In genomic region chr16:30417447-30418349, GRCh38 we compare ENCODE assay signal across 8 cellular contexts. TPM values are rescaled to one million over a fixed set of nuclear protein-coding genes. Genes with fewer than 3 reads are reported as not detected.
A peak's percentile ranks its signal among the peaks of the same experiment; 100 is the strongest.
DNase-seq lines count a peak whose midpoint lies in the region; ATAC-seq and TF ChIP-seq lines count a peak whose summit lies in the region.

No MANE protein-coding gene starts in this region.

- BruUV-seq in PC-3 (replicated peaks; lab: Mats Ljungman, UMichigan): no TSS peak

- peak; percentile 97 for DNase-seq in CD1c-positive myeloid dendritic cell (ENCODE audit: extremely low spot score)
- DNase-seq in PC-3: peak; percentile 94
- DNase-seq in fibroblast of peridontal ligament (ENCODE audit: extremely low read depth): peak; percentile 78
- peak; percentile 85 for DNase-seq in natural killer cell
- DNase-seq in stimulated activated naive CD4-positive, alpha-beta T cell (lab: John Stamatoyannopoulos, UW): peak; percentile 79 to 91 (median 84)

- H3K9me2 ChIP-seq in PC-3 (replicated peaks; ENCODE audit: low read length): no peaks in the 10 kb centered on the region

- H4K20me1 ChIP-seq in PC-3 (ENCODE audit: low read length): no peaks in the 10 kb centered on the region

- peak overlapping the region; percentile 63 for H3K4me3 Mint-ChIP-seq in activated T-helper 17 cell treated with anti-CD3 and anti-CD28 coated beads, Interleukin-2, amount 50 U/mL, for 72 hours
- peak overlapping the region; percentile 67 for H3K4me3 Mint-ChIP-seq in natural killer cell

- H3F3A ChIP-seq in PC-3 (ENCODE audit: low read length, unreplicated experiment): no peaks in the 10 kb centered on the region

- H3K4me1 Mint-ChIP-seq in activated T-helper 17 cell treated with anti-CD3 and anti-CD28 coated beads, Interleukin-2, amount 50 U/mL, for 72 hours: peaks cover 20% of the 10 kb centered on the region
- H3K4me1 Mint-ChIP-seq in natural killer cell: peaks cover 11 to 14% of the 10 kb centered on the region in 2 donors

- no peaks in the 10 kb centered on the region for H3K27me3 ChIP-seq in PC-3 (ENCODE audit: low read length)

- no peaks in the 10 kb centered on the region for H3K9me3 Mint-ChIP-seq in activated T-helper 17 cell treated with anti-CD3 and anti-CD28 coated beads, Interleukin-2, amount 50 U/mL, for 72 hours
- H3K9me3 Mint-ChIP-seq in natural killer cell: no peaks in the 10 kb centered on the region

- POLR2A ChIA-PET in PC-3 (lab: Charles Lee; ENCODE audit: unreplicated experiment): interaction anchor here (0.5 to 0.9 kb wide), 4 partner anchors 13 to 193 kb away, joined by 3 to 18 read pairs (median 6); partner anchors contain the start of genes TBC1D10B, ZNF689 and ZNF764

- no peaks in the 10 kb centered on the region for H3K27me3 Mint-ChIP-seq in activated T-helper 17 cell treated with anti-CD3 and anti-CD28 coated beads, Interleukin-2, amount 50 U/mL, for 72 hours
- H3K27me3 Mint-ChIP-seq in natural killer cell (ENCODE audit: low read depth in 2 of 2): no peaks in the 10 kb centered on the region

- CTCF ChIA-PET in PC-3 (lab: Charles Lee): interaction anchor here (0.5 to 1.0 kb wide), 5 partner anchors 8 to 119 kb away, joined by 3 to 8 read pairs (median 4); partner anchors contain the start of gene DCTPP1

- H3K9ac ChIP-seq in PC-3 (ENCODE audit: low read length): peak overlapping the region; percentile 10; the same call in 1 of the 2 replicates

- H2AFZ ChIP-seq in PC-3 (ENCODE audit: low read length): peak overlapping the region; percentile 69; the same call in 1 of the 2 replicates

- H3K36me3 Mint-ChIP-seq in activated T-helper 17 cell treated with anti-CD3 and anti-CD28 coated beads, Interleukin-2, amount 50 U/mL, for 72 hours (ENCODE audit: low read depth): peaks cover 75% of the 10 kb centered on the region
- no peaks in the 10 kb centered on the region for H3K36me3 Mint-ChIP-seq in natural killer cell

- H3K4me3 ChIP-seq in PC-3 (ENCODE audit: low read length): peak overlapping the region; percentile 68

- peak; percentile 86 for ATAC-seq in GM19372 (IDR thresholded peaks at IDR 0.05; ENCODE audit: low read depth, unreplicated experiment)
- peak; percentile 61 for ATAC-seq in HG03558 (IDR thresholded peaks at IDR 0.05; ENCODE audit: extremely low read depth, unreplicated experiment)
- ATAC-seq in PC-3: peak; percentile 94
- ATAC-seq in activated T-helper 17 cell treated with anti-CD3 and anti-CD28 coated beads, Interleukin-2, amount 50 U/mL, for 72 hours (replicated peaks): peak; percentile 93
- ATAC-seq in natural killer cell: peak; percentile 86 to 97 (median 88)

- no peak overlapping the region for H3K27ac Mint-ChIP-seq in activated T-helper 17 cell treated with anti-CD3 and anti-CD28 coated beads, Interleukin-2, amount 50 U/mL, for 72 hours
- peak overlapping the region; percentile 51 to 81 for H3K27ac Mint-ChIP-seq in natural killer cell

- H3K27ac ChIP-seq in PC-3 (ENCODE audit: low read length): no peak overlapping the region

- no peaks in the 10 kb centered on the region for H3K9me3 ChIP-seq in PC-3 (ENCODE audit: low read length)

- H3K36me3 ChIP-seq in PC-3 (ENCODE audit: low read depth, low read length): no peaks in the 10 kb centered on the region; the same call in 1 of the 2 replicates

- TF ChIP-seq CTCF in PC-3 (conservative IDR thresholded peaks at IDR 0.05; ENCODE audit: low read depth, low read length) (peak; percentile 33; the same call in 1 of the 2 replicates), natural killer cell (IDR thresholded peaks at IDR 0.05) (no peak)

- intact Hi-C loops in PC-3 (cut with micrococcal nuclease): no loop called here
- intact Hi-C loops in natural killer cell (cut with micrococcal nuclease): loop anchor here (2.0 to 5.0 kb wide), 2 partner anchors 45 to 67 kb away; partner anchors contain the start of genes MYL11 and TBC1D10B

- H3K79me2 ChIP-seq in PC-3 (ENCODE audit: low read length): no peaks in the 10 kb centered on the region

- H3K4me2 ChIP-seq in PC-3 (ENCODE audit: low read length): peak overlapping the region; percentile 84

- H3K4me1 ChIP-seq in PC-3 (ENCODE audit: insufficient read depth, low read length): peaks cover 6% of the 10 kb centered on the region; the same call in 1 of the 2 replicates

RNA-seq across cellular contexts. Expression of gene ZNF771, which starts 10.3 kb away (rescaled TPM):
- total RNA-seq in PC-3 (2014; rRNA removed) (3.6 and 4.3 TPM in 2 replicates), natural killer cell (1 to 10 TPM in 2 of 3 donors, under 1 TPM in 1; 0.70 to 1.4 (median 1.4) TPM)
- total RNA-seq in activated T-helper 17 cell treated with anti-CD3 and anti-CD28 coated beads, Interleukin-2, amount 50 U/mL, for 72 hours: 1 to 10 TPM; 5.1 to 5.2 TPM

RNA-seq across cellular contexts. Expression of gene DCTPP1, which starts 12.1 kb away (rescaled TPM):
- 63.1 and 64.1 TPM in 2 replicates for total RNA-seq in PC-3 (2014; rRNA removed)
- total RNA-seq in activated T-helper 17 cell treated with anti-CD3 and anti-CD28 coated beads, Interleukin-2, amount 50 U/mL, for 72 hours: 100 to 1,000 TPM in 1 of 2 donors, 10 to 100 TPM in 1; 60.9 to 173 TPM
- 10 to 100 TPM; 11.2 to 16.9 (median 15.2) TPM for total RNA-seq in natural killer cell

RNA-seq across cellular contexts. Expression of gene ZNF48, which starts 22.5 kb away (rescaled TPM):
- total RNA-seq in PC-3 (2014; rRNA removed) (8.9 and 14.2 TPM in 2 replicates), natural killer cell (1 to 10 TPM; 5.5 to 7.4 (median 7.1) TPM)
- 10 to 100 TPM; 10.2 to 10.5 TPM for total RNA-seq in activated T-helper 17 cell treated with anti-CD3 and anti-CD28 coated beads, Interleukin-2, amount 50 U/mL, for 72 hours

RNA-seq across cellular contexts. Expression of gene SEPHS2, which starts 28.0 kb away (rescaled TPM):
- 8.4 and 16.8 TPM in 2 replicates for total RNA-seq in PC-3 (2014; rRNA removed)
- total RNA-seq in activated T-helper 17 cell treated with anti-CD3 and anti-CD28 coated beads, Interleukin-2, amount 50 U/mL, for 72 hours: 10 to 100 TPM; 48.9 to 79.1 TPM
- 10 to 100 TPM; 25.5 to 37.6 (median 35.0) TPM for total RNA-seq in natural killer cell

RNA-seq across cellular contexts. Expression of gene SEPTIN1, which starts 35.3 kb away (rescaled TPM):
- total RNA-seq in PC-3 (2014; rRNA removed) (0.55 TPM in 1 of 2 replicates, not detected in the other), natural killer cell (100 to 1,000 TPM; 196 to 210 (median 205) TPM)
- total RNA-seq in activated T-helper 17 cell treated with anti-CD3 and anti-CD28 coated beads, Interleukin-2, amount 50 U/mL, for 72 hours: 100 to 1,000 TPM; 198 to 216 TPM
